In genomic region chr5:14614490-14614889, GRCh38 we compare ENCODE assay signal across 15 cellular contexts. TPM values are rescaled to one million over a fixed set of nuclear protein-coding genes. Genes with fewer than 3 reads are reported as not detected.
DNase-seq lines count a peak whose midpoint lies in the region; ATAC-seq, FAIRE-seq and TF ChIP-seq lines count a peak whose summit lies in the region.
"Had no signal": no experiment of that assay in that cellular context is flagged by ENCODE, and none has a peak within 500 bp of the region (broad histone marks: within the 10 kb centered on the region; RNA-seq: fewer than 3 reads in every experiment).

No MANE protein-coding gene starts in this region.

- H3K9me3 ChIP-seq in right atrium auricular region, result no peaks in the 10 kb centered on the region
- peaks cover 3% of the 10 kb centered on the region for H3K9me3 ChIP-seq in right cardiac atrium (ENCODE audit: control insufficient read depth, low read length)
- H3K9me3 ChIP-seq in upper lobe of left lung, result no peaks in the 10 kb centered on the region
- H3K9me3 ChIP-seq: A549, BE2C had no signal

- TF ChIP-seq POLR2A in upper lobe of left lung (IDR thresholded peaks at IDR 0.05), result no peak

- ATAC-seq in Right ventricle myocardium inferior (peak; percentile 95), right cardiac atrium (peak; percentile 43 to 91), upper lobe of left lung (ENCODE audit: low FRiP score in 2 of 2) (peak; percentile 40 to 91), GM19463 (IDR thresholded peaks at IDR 0.05; ENCODE audit: unreplicated experiment) (no peak)
- ATAC-seq: A549 had no signal

- peak; percentile 40 for FAIRE-seq in bronchial epithelial cell (lab: Jason Lieb, UNC)
- FAIRE-seq: A549, H54 had no signal

- H3K27ac ChIP-seq in right atrium auricular region (no peak overlapping the region), right cardiac atrium (ENCODE audit: low read length) (no peak overlapping the region), upper lobe of left lung (no peak overlapping the region)
- H3K27ac ChIP-seq: A549, C4-2B had no signal

- intact Hi-C loops in Right ventricle myocardium inferior (cut with DNase I) (no loop called here), right cardiac atrium (cut with DNase I) (no loop called here)

- TF ChIP-seq CTCF in right atrium auricular region (IDR thresholded peaks at IDR 0.05) (no peak), bronchial epithelial cell (IDR thresholded peaks at IDR 0.05; ENCODE audit: insufficient read depth, low read length, severe bottlenecking) (no peak), upper lobe of left lung (IDR thresholded peaks at IDR 0.05) (no peak)

- H3K4me1 ChIP-seq in right atrium auricular region, result no peaks in the 10 kb centered on the region
- no peaks in the 10 kb centered on the region for H3K4me1 ChIP-seq in right cardiac atrium (ENCODE audit: control insufficient read depth, insufficient read depth, low read length)
- H3K4me1 ChIP-seq in upper lobe of left lung, result no peaks in the 10 kb centered on the region
- H3K4me1 ChIP-seq: A549 had no signal

- peak in 2 of 4 donors; percentile 72 to 95 for TF ChIP-seq EP300 in upper lobe of left lung (IDR thresholded peaks at IDR 0.05)

- DNase-seq in Right ventricle myocardium inferior (ENCODE audit: missing footprints), result no peak
- no peak for DNase-seq in right atrium auricular region (ENCODE audit: low spot score)
- no peak for DNase-seq in bronchial epithelial cell (ENCODE audit: low read depth)
- DNase-seq in right cardiac atrium, result no peak
- peak in 1 of 2 donors; percentile 72 for DNase-seq in upper lobe of left lung
- no peak for DNase-seq in activated naive CD4-positive, alpha-beta T cell treated with Interleukin-2 at 50 U/mL for 16 hours
- no peak for DNase-seq in NCI-H2081 treated with DMSO at 0.1 percent for 48 hours (lab: John Stamatoyannopoulos, UW)
- DNase-seq: BE2C; CD4-positive, alpha-beta memory T cell; DND-41; GDM1 had no signal

- H3K27me3 ChIP-seq in right atrium auricular region, result no peaks in the 10 kb centered on the region
- H3K27me3 ChIP-seq in bronchial epithelial cell (ENCODE audit: control insufficient read depth, insufficient read depth, low read length), result peaks cover 3% of the 10 kb centered on the region
- no peaks in the 10 kb centered on the region for H3K27me3 ChIP-seq in right cardiac atrium (ENCODE audit: control insufficient read depth, insufficient read depth)
- H3K27me3 ChIP-seq in upper lobe of left lung, result no peaks in the 10 kb centered on the region
- H3K27me3 ChIP-seq: BE2C had no signal

- WGBS in right cardiac atrium, result 82% methylated on average over 5 of the region's 5 CpGs
- 74 to 88% methylated on average over 5 of the region's 5 CpGs for WGBS in upper lobe of left lung, 2 donors

- H3K4me3 ChIP-seq in right atrium auricular region (no peak overlapping the region), bronchial epithelial cell (ENCODE audit: low read depth, low read length) (no peak overlapping the region), right cardiac atrium (ENCODE audit: low read length) (no peak overlapping the region), upper lobe of left lung (no peak overlapping the region)
- H3K4me3 ChIP-seq: A549 had no signal

- H3K36me3 ChIP-seq in right atrium auricular region, result no peaks in the 10 kb centered on the region
- H3K36me3 ChIP-seq in bronchial epithelial cell (ENCODE audit: control insufficient read depth, insufficient read depth, low read length), result no peaks in the 10 kb centered on the region
- peaks cover 20 to 41% (median 21%) of the 10 kb centered on the region in 4 donors for H3K36me3 ChIP-seq in upper lobe of left lung

RNA-seq across cellular contexts. Expression of gene OTULINL, which starts 32.9 kb away (rescaled TPM):
- total RNA-seq in Right ventricle myocardium inferior (6.0 TPM), right atrium auricular region (1 to 10 TPM; 1.6 to 2.1 TPM), bronchial epithelial cell (0.77 and 0.79 TPM in 2 replicates), right cardiac atrium (1 to 10 TPM; 2.8 to 5.6 (median 4.5) TPM), upper lobe of left lung (100 to 1,000 TPM in 2 of 6 donors, 10 to 100 TPM in 4; 36.4 to 194 (median 82.8) TPM)
- polyA plus RNA-seq in right cardiac atrium, result 0.72 TPM

RNA-seq across cellular contexts. Expression of gene OTULIN, which starts 50.0 kb away (rescaled TPM):
- total RNA-seq in Right ventricle myocardium inferior (22.4 TPM), right atrium auricular region (10 to 100 TPM; 13.9 to 29.9 TPM), bronchial epithelial cell (19.6 and 36.6 TPM in 2 replicates), right cardiac atrium (10 to 100 TPM; 18.2 to 20.4 (median 19.2) TPM), upper lobe of left lung (10 to 100 TPM; 31.0 to 81.1 (median 38.3) TPM)
- polyA plus RNA-seq in right cardiac atrium, result 6.0 TPM
